In genomic region chr4:85448880-85449763, GRCh38 we compare ENCODE assay signal across 12 cellular contexts.
A peak's percentile ranks its signal among the peaks of the same experiment; 100 is the strongest.
DNase-seq lines count a peak whose midpoint lies in the region; ATAC-seq and TF ChIP-seq lines count a peak whose summit lies in the region.
"Had no signal": no experiment of that assay in that cellular context is flagged by ENCODE, and none has a peak within 500 bp of the region (broad histone marks: within the 10 kb centered on the region; RNA-seq: fewer than 3 reads in every experiment).

No MANE protein-coding gene starts in this region.

- no peak for TF ChIP-seq CTCF in VCaP (conservative IDR thresholded peaks at IDR 0.05)

- H3K27ac ChIP-seq in VCaP: peak overlapping the region; percentile 44
- H3K27ac ChIP-seq: left ventricle myocardium inferior, tibial nerve had no signal

- ATAC-seq in GM18502 (IDR thresholded peaks at IDR 0.05; ENCODE audit: poor library complexity, unreplicated experiment) (peak; percentile 58), GM21381 (IDR thresholded peaks at IDR 0.05; ENCODE audit: unreplicated experiment) (peak; percentile 66), HG03066 (IDR thresholded peaks at IDR 0.05; ENCODE audit: low read depth, unreplicated experiment) (peak; percentile 81), HG03039 (IDR thresholded peaks at IDR 0.05; ENCODE audit: unreplicated experiment) (no peak), GM18517 (IDR thresholded peaks at IDR 0.05; ENCODE audit: unreplicated experiment) (no peak), HG03139 (IDR thresholded peaks at IDR 0.05; ENCODE audit: unreplicated experiment) (no peak)
- ATAC-seq: activated CD8-positive, alpha-beta T cell treated with anti-CD3 and anti-CD28 coated beads for 36 hours had no signal

- DNase-seq in GOT3 (lab: John Stamatoyannopoulos, UW): no peak
- DNase-seq: activated CD8-positive, alpha-beta T cell treated with anti-CD3 and anti-CD28 coated beads for 36 hours; activated gamma-delta T cell treated with Interleukin-2 at 50 U/mL for 16 hours; left ventricle myocardium inferior had no signal

Comparison
In these comparisons a context has a peak if more than half of its experiments do, and no peak if none do; other contexts are left out.
1. ATAC-seq: peak in GM18502 (single experiment), GM21381 (single experiment) and HG03066 (single experiment); none in HG03039 (single experiment), GM18517 (single experiment) and HG03139 (single experiment).